ENCODE assay signal across 16 cellular contexts in the genomic region with DNA sequence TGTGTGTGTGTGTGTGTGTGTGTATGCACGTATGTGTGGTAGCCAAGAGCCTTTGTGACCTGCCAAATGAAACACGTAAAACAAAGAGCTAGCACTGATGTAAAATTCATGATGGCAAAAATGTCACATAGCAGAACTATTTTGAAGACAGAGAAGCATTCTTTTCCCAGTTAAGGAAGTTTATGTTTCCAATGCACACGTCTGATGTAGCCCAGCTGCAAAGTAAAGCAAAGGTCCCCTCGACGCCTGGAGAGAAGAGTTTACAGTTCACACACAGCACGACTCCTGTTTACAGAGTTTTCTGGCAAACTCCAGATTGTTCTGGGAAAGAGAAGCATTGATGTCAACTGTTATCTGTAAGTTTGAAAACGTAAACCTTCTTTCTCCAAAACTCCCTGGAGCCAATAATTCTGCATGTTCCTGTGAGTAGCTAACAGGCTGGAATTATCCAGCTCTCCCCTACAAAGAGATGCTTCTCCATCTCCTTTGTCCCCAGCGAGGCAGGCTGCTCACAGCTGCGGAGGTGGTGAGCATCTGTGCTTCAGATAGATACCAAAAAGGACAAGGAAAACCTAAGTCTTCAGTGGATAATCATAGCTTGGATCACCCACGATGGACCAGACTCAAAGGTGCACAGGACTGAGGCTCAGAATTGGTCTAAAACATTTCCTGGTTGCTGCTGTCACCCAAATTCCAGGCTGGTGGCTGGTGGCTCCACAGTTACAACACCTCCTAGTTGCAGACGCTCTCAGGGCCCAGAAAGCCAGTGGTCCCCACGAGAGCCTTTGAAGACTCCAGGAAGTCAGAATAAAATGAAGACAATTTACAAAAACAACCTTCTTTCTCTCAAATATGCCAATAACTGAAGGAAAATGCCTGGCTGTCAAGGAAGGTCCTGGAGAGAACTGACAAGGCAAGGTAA.
DNase-seq lines count a peak whose midpoint lies in the region; ATAC-seq, FAIRE-seq and TF ChIP-seq lines count a peak whose summit lies in the region.
"Had no signal": no experiment of that assay in that cellular context is flagged by ENCODE, and none has a peak within 500 bp of the region (broad histone marks: within the 10 kb centered on the region; RNA-seq: fewer than 3 reads in every experiment).

No MANE protein-coding gene starts in this region.

- ATAC-seq in gastrocnemius medialis = no peak
- no peak for ATAC-seq in GM21737 (IDR thresholded peaks at IDR 0.05; ENCODE audit: unreplicated experiment)
- ATAC-seq in foreskin keratinocyte = no peak
- ATAC-seq: naive thymus-derived CD8-positive, alpha-beta T cell had no signal

- H3K36me3 ChIP-seq in duodenal mucosa (ENCODE audit: control insufficient read depth in 1 of 2, insufficient read depth in 2 of 2, low read length in 2 of 2) (no peaks in the 10 kb centered on the region), kidney (ENCODE audit: control insufficient read depth in 1 of 2, insufficient read depth in 2 of 2, low read length in 2 of 2) (no peaks in the 10 kb centered on the region), gastrocnemius medialis (no peaks in the 10 kb centered on the region)

- DNase-seq in H4 (ENCODE audit: low spot score) (peak; percentile 31), kidney (no peak), gastrocnemius medialis (no peak), NCI-H1105 treated with DMSO at 0.1 percent for 48 hours (lab: John Stamatoyannopoulos, UW) (no peak), endothelial cell (ENCODE audit: low spot score) (no peak), foreskin keratinocyte (no peak)
- DNase-seq: activated CD4-positive, alpha-beta T cell treated with anti-CD3 and anti-CD28 coated beads, Interleukin-2, amount 10 ng/mL, durations not matched to agents 7 days and 5 days; immature natural killer cell; MV-4-11; naive thymus-derived CD8-positive, alpha-beta T cell; NCI-H226; T-helper 2 cell had no signal

- TF ChIP-seq CTCF in kidney (IDR thresholded peaks at IDR 0.05; ENCODE audit: borderline replicate concordance, extremely low read depth, insufficient read depth) = no peak
- no peak for TF ChIP-seq CTCF in gastrocnemius medialis (IDR thresholded peaks at IDR 0.05 in 4 of 5, conservative IDR thresholded peaks at IDR 0.05 in 1 of 5)
- TF ChIP-seq CTCF in endothelial cell (IDR thresholded peaks at IDR 0.05; ENCODE audit: unreplicated experiment) = no peak
- TF ChIP-seq CTCF in foreskin keratinocyte (conservative IDR thresholded peaks at IDR 0.05) = no peak

- no peaks in the 10 kb centered on the region for H3K27me3 ChIP-seq in duodenal mucosa (ENCODE audit: control insufficient read depth in 1 of 2, insufficient read depth in 2 of 2, low read length in 2 of 2)
- H3K27me3 ChIP-seq in gastrocnemius medialis = no peaks in the 10 kb centered on the region
- peaks cover 20% of the 10 kb centered on the region for H3K27me3 ChIP-seq in foreskin keratinocyte

- no peak overlapping the region for H3K4me3 Mint-ChIP-seq in endothelial cell (ENCODE audit: unreplicated experiment)
- H3K4me3 Mint-ChIP-seq: activated CD4-positive, alpha-beta T cell treated with anti-CD3 and anti-CD28 coated beads, Interleukin-2, amount 10 ng/mL, durations not matched to agents 7 days and 5 days; immature natural killer cell; naive thymus-derived CD8-positive, alpha-beta T cell; type B pancreatic cell had no signal

- peaks cover 0 to 7% of the 10 kb centered on the region in 2 donors for H3K4me1 ChIP-seq in duodenal mucosa (ENCODE audit: control insufficient read depth in 1 of 2, insufficient read depth in 2 of 2, low read length in 2 of 2)
- H3K4me1 ChIP-seq in kidney (ENCODE audit: control insufficient read depth in 1 of 2, insufficient read depth in 1 of 2, low read depth in 1 of 2, low read length in 2 of 2) = no peaks in the 10 kb centered on the region
- peaks cover 7 to 23% of the 10 kb centered on the region in 2 donors for H3K4me1 ChIP-seq in gastrocnemius medialis
- no peaks in the 10 kb centered on the region for H3K4me1 ChIP-seq in foreskin keratinocyte

- FAIRE-seq in kidney (lab: Jason Lieb, UNC) = no peak

- no peaks in the 10 kb centered on the region for H3K36me3 Mint-ChIP-seq in endothelial cell (ENCODE audit: low read depth, unreplicated experiment)
- H3K36me3 Mint-ChIP-seq: immature natural killer cell; naive thymus-derived CD8-positive, alpha-beta T cell had no signal

- H3K9me3 ChIP-seq in duodenal mucosa (ENCODE audit: control insufficient read depth in 1 of 2, low read length in 2 of 2) (no peaks in the 10 kb centered on the region), kidney (ENCODE audit: control insufficient read depth in 1 of 2, low read length in 2 of 2) (no peaks in the 10 kb centered on the region), gastrocnemius medialis (no peaks in the 10 kb centered on the region)

- no peak overlapping the region for H3K27ac Mint-ChIP-seq in endothelial cell (ENCODE audit: unreplicated experiment)
- H3K27ac Mint-ChIP-seq: activated CD4-positive, alpha-beta T cell treated with anti-CD3 and anti-CD28 coated beads, Interleukin-2, amount 10 ng/mL, durations not matched to agents 7 days and 5 days; immature natural killer cell; naive thymus-derived CD8-positive, alpha-beta T cell; type B pancreatic cell had no signal

- no peaks in the 10 kb centered on the region for H3K27me3 Mint-ChIP-seq in endothelial cell (ENCODE audit: unreplicated experiment)
- H3K27me3 Mint-ChIP-seq: activated CD4-positive, alpha-beta T cell treated with anti-CD3 and anti-CD28 coated beads, Interleukin-2, amount 10 ng/mL, durations not matched to agents 7 days and 5 days; naive thymus-derived CD8-positive, alpha-beta T cell; type B pancreatic cell had no signal

- no peak overlapping the region for H3K4me3 ChIP-seq in duodenal mucosa (ENCODE audit: low read depth in 1 of 2, low read length in 2 of 2)
- H3K4me3 ChIP-seq in kidney (ENCODE audit: low read length in 2 of 2) = no peak overlapping the region
- H3K4me3 ChIP-seq in gastrocnemius medialis = no peak overlapping the region
- H3K4me3 ChIP-seq: skin epidermis had no signal

- H3K27ac ChIP-seq in duodenal mucosa (ENCODE audit: low read depth, low read length) = peak overlapping the region; percentile 79
- H3K27ac ChIP-seq in kidney (ENCODE audit: low read depth in 2 of 2, low read length in 2 of 2) = peak overlapping the region; percentile 12 to 40
- peak overlapping the region in 3 of 4 donors; percentile 47 to 55 (median 54) for H3K27ac ChIP-seq in gastrocnemius medialis
- no peak overlapping the region for H3K27ac ChIP-seq in foreskin keratinocyte

- intact Hi-C loops in kidney (cut with DNase I) (no loop called here), gastrocnemius medialis (cut with DNase I; ENCODE audit: low total_unique reads) (no loop called here)

- in situ Hi-C loops in gastrocnemius medialis (cut with MboI; ENCODE audit: low sequenced_read_pairs in 4 of 4) = no loop called here

- no peak for TF ChIP-seq POLR2A in gastrocnemius medialis (IDR thresholded peaks at IDR 0.05)

- H3K9ac ChIP-seq in duodenal mucosa (ENCODE audit: low read depth in 1 of 2, low read length in 2 of 2) (no peak overlapping the region), kidney (ENCODE audit: low read length in 2 of 2) (no peak overlapping the region)

- H3K9me3 Mint-ChIP-seq in endothelial cell (ENCODE audit: unreplicated experiment) = no peaks in the 10 kb centered on the region
- H3K9me3 Mint-ChIP-seq: activated CD4-positive, alpha-beta T cell treated with anti-CD3 and anti-CD28 coated beads, Interleukin-2, amount 10 ng/mL, durations not matched to agents 7 days and 5 days; immature natural killer cell; naive thymus-derived CD8-positive, alpha-beta T cell; type B pancreatic cell had no signal

- H3K4me1 Mint-ChIP-seq in endothelial cell (ENCODE audit: unreplicated experiment) = no peaks in the 10 kb centered on the region
- H3K4me1 Mint-ChIP-seq: activated CD4-positive, alpha-beta T cell treated with anti-CD3 and anti-CD28 coated beads, Interleukin-2, amount 10 ng/mL, durations not matched to agents 7 days and 5 days; immature natural killer cell; naive thymus-derived CD8-positive, alpha-beta T cell had no signal
